8 cellular contexts compared by ENCODE assay signal in genomic region chr2:46914578-46915230, GRCh38. TPM values are rescaled to one million over a fixed set of nuclear protein-coding genes. Genes with fewer than 3 reads are reported as not detected.
DNase-seq lines count a peak whose midpoint lies in the region; ATAC-seq, FAIRE-seq and TF ChIP-seq lines count a peak whose summit lies in the region.

No MANE protein-coding gene starts in this region.

- no peaks in the 10 kb centered on the region for H3K9me1 ChIP-seq in K562 (ENCODE audit: control insufficient read depth, insufficient read depth, low read length)

- CTCF ChIA-PET in K562 (lab: Yijun Ruan, JAX; ENCODE audit: low intra/inter-chr PET ratio): no interaction called here

- H3K9me3 ChIP-seq in cardiac muscle cell (ENCODE audit: low read depth): no peaks in the 10 kb centered on the region
- no peaks in the 10 kb centered on the region for H3K9me3 ChIP-seq in K562 (replicated peaks; ENCODE audit: control insufficient read depth, insufficient read depth, low read depth, low read length)
- H3K9me3 ChIP-seq in lower lobe of right lung: no peaks in the 10 kb centered on the region
- no peaks in the 10 kb centered on the region for H3K9me3 ChIP-seq in aorta (ENCODE audit: control insufficient read depth, low read length)

- 0 out of 2 replicates have a peak overlapping the region, but pooled peaks have one; percentile 10 for H2AFZ ChIP-seq in K562 (ENCODE audit: low read depth, low read length)

- in situ Hi-C loops in K562 (cut with MboI): loop anchor here (10.0 kb wide), 1 partner anchor 410 kb away; no protein-coding TSS in a partner anchor

- H3K9ac ChIP-seq in K562 (ENCODE audit: insufficient read depth in 1 of 2, low read depth in 2 of 2, low read length in 2 of 2): peak overlapping the region; percentile 93 to 99

- TF ChIP-seq CTCF in cardiac muscle cell (IDR thresholded peaks at IDR 0.05; ENCODE audit: low read depth, low read length) (no peak), K562 (IDR thresholded peaks at IDR 0.05 in 2 of 3, conservative IDR thresholded peaks at IDR 0.05 in 1 of 3; ENCODE audit: insufficient read depth in 2 of 3, low read depth in 1 of 3, low read length in 3 of 3) (no peak), lower lobe of right lung (IDR thresholded peaks at IDR 0.05) (no peak)

- intact Hi-C loops in Right ventricle myocardium superior (cut with DNase I) (loop anchor here (5.0 kb wide), 1 partner anchor 408 kb away; no protein-coding TSS in a partner anchor), K562 (cut with micrococcal nuclease) (loop anchor here (10.0 kb wide), 1 partner anchor 410 kb away; no protein-coding TSS in a partner anchor), lower lobe of right lung (cut with DNase I) (no loop called here), aorta (cut with DNase I) (loop anchor here (2.0 to 5.0 kb wide), 3 partner anchors 53 to 408 kb away; no protein-coding TSS in a partner anchor)

- BruUV-seq in K562 (replicated peaks; lab: Mats Ljungman, UMichigan): no TSS peak

- TF ChIP-seq EP300 in K562 (IDR thresholded peaks at IDR 0.05; ENCODE audit: low read length): no peak

- peaks cover 4% of the 10 kb centered on the region for H3K36me3 ChIP-seq in cardiac muscle cell
- peaks cover 32% of the 10 kb centered on the region for H3K36me3 ChIP-seq in K562 (ENCODE audit: control insufficient read depth, insufficient read depth, low read length)
- peaks cover 23% of the 10 kb centered on the region for H3K36me3 ChIP-seq in lower lobe of right lung
- H3K36me3 ChIP-seq in aorta (ENCODE audit: control insufficient read depth in 1 of 2, insufficient read depth in 2 of 2, low read length in 1 of 2): peaks cover 0 to 1% of the 10 kb centered on the region in 2 donors

- TF ChIP-seq RAD21 in K562 (CRISPR knock-in tag; conservative IDR thresholded peaks at IDR 0.05 in 1 of 2, IDR thresholded peaks at IDR 0.05 in 1 of 2): no peak

- POLR2A ChIA-PET in K562 (lab: Yijun Ruan, JAX): interaction anchor here (1.1 to 1.5 kb wide), 2 partner anchors 15 to 31 kb away, joined by 4 to 6 read pairs; no protein-coding TSS in a partner anchor

- H3K79me2 ChIP-seq in K562 (ENCODE audit: control insufficient read depth, insufficient read depth, low read length): peaks cover 73% of the 10 kb centered on the region

- ATAC-seq in Right ventricle myocardium superior (ENCODE audit: poor library complexity) (no peak), K562 (peak; percentile 12), lower lobe of right lung (no peak), aorta (ENCODE audit: low FRiP score) (no peak), HG02938 (IDR thresholded peaks at IDR 0.05; ENCODE audit: unreplicated experiment) (no peak)

- H3K4me2 ChIP-seq in K562 (ENCODE audit: insufficient read depth, low read length): peak overlapping the region; percentile 99

- H3K4me3 ChIP-seq in cardiac muscle cell (peak overlapping the region; percentile 98), K562 (peak overlapping the region; percentile 92), lower lobe of right lung (peak overlapping the region; percentile 99), aorta (ENCODE audit: low read length in 2 of 2) (peak overlapping the region; percentile 71 to 78)

- FAIRE-seq in K562 (lab: Jason Lieb, UNC): peak; percentile 15

- peak in 1 of 2 donors; percentile 6 for DNase-seq in cardiac muscle cell (ENCODE audit: low read depth in 1 of 2, low spot score in 1 of 2)
- no peak for DNase-seq in Right ventricle myocardium superior
- DNase-seq in K562 (ENCODE audit: extremely low read depth in 1 of 4, low spot score in 3 of 4): peak; percentile 31 to 54 (median 34)
- no peak for DNase-seq in lower lobe of right lung
- DNase-seq in aorta: no peak
- DNase-seq in NK-92 treated with Interleukin-12 subunit alpha and Interleukin-12 subunit beta, amount 100 ng/mL, for 24 hours (lab: John Stamatoyannopoulos, UW): no peak
- no peak for DNase-seq in stimulated activated CD4-positive, alpha-beta T cell treated with anti-CD3 and anti-CD28 coated beads, Interleukin-12 subunit alpha, Interleukin-12 subunit beta, amount 100 ng/mL, for 4 hours

- H4K20me1 ChIP-seq in K562 (replicated peaks; ENCODE audit: control insufficient read depth, insufficient read depth, low read length): peaks cover 10% of the 10 kb centered on the region; the same call in 1 of the 2 replicates

- no peaks in the 10 kb centered on the region for H3K27me3 ChIP-seq in cardiac muscle cell
- H3K27me3 ChIP-seq in K562 (ENCODE audit: control insufficient read depth in 2 of 2, insufficient read depth in 2 of 2, low read length in 2 of 2): no peaks in the 10 kb centered on the region
- H3K27me3 ChIP-seq in lower lobe of right lung (ENCODE audit: low read depth): no peaks in the 10 kb centered on the region
- H3K27me3 ChIP-seq in aorta (ENCODE audit: control insufficient read depth in 1 of 2, insufficient read depth in 2 of 2, low read length in 1 of 2): no peaks in the 10 kb centered on the region

- under 1% methylated on average over 11 of the region's 11 CpGs for WGBS in K562 (ENCODE audit: insufficient coverage, low coverage, missing lambda C conversion rate)
- WGBS in aorta, 2 donors: 27 to 32% methylated on average over 11 of the region's 11 CpGs

- H3K4me1 ChIP-seq in cardiac muscle cell (ENCODE audit: low read depth) (peaks cover 6% of the 10 kb centered on the region), K562 (replicated peaks in 1 of 2; ENCODE audit: control insufficient read depth in 2 of 2, insufficient read depth in 2 of 2, low read length in 2 of 2) (peaks cover 24 to 35% of the 10 kb centered on the region in 2 experiments; a peak in 4 of 5 replicates), lower lobe of right lung (peaks cover 35% of the 10 kb centered on the region), aorta (ENCODE audit: control insufficient read depth in 1 of 2, insufficient read depth in 2 of 2, low read length in 2 of 2) (peaks cover 0 to 8% of the 10 kb centered on the region in 2 donors)

- H3K27ac ChIP-seq in cardiac muscle cell (peak overlapping the region; percentile 95), K562 (ENCODE audit: extremely low read depth, low read depth, low read length) (peak overlapping the region; percentile 72), lower lobe of right lung (peak overlapping the region; percentile 96), aorta (ENCODE audit: low read depth in 1 of 2, low read length in 2 of 2) (peak overlapping the region in 1 of 2 donors; percentile 97)

- TF ChIP-seq POLR2A in K562 (conservative IDR thresholded peaks at IDR 0.05): no peak

RNA-seq across cellular contexts. Expression of gene MCFD2, which starts 0.9 kb away (rescaled TPM):
- total RNA-seq in cardiac muscle cell: 59.1 and 123 TPM in 2 replicates
- 64.2 and 69.7 TPM in 2 replicates for polyA plus RNA-seq in cardiac muscle cell
- 57.1 TPM for total RNA-seq in Right ventricle myocardium superior
- total RNA-seq in K562 (2011; cell fraction: chromatin; rRNA removed; ENCODE audit: low replicate concordance): 97.6 and 157 TPM in 2 replicates
- 127 and 128 TPM in 2 replicates for total RNA-seq in K562 (2011; cell fraction: nucleolus; rRNA removed)
- total RNA-seq in K562 (2011; cell fraction: nucleoplasm; rRNA removed): 152 and 201 TPM in 2 replicates
- 78.6 and 82.9 TPM in 2 replicates for total RNA-seq in K562 (2014; rRNA removed)
- 99.4 and 117 TPM in 2 replicates for total RNA-seq in K562 (2014; rRNA removed; fragmentation: Illumina TruSeq; extraction: Trizol)
- 95.8 and 100 TPM in 2 replicates for total RNA-seq in K562 (2015; rRNA removed; fragmentation: Illumina TruSeq; extraction: Trizol)
- 115 and 125 TPM in 2 replicates for total RNA-seq in K562 (2021)
- 165 and 201 TPM in 2 replicates for polyA plus RNA-seq in K562 (2011; rRNA removed)
- 73.3 and 94.0 TPM in 2 replicates for polyA plus RNA-seq in K562 (2011; cell fraction: cytosol; rRNA removed)
- polyA plus RNA-seq in K562 (2011; cell fraction: nucleus; rRNA removed): 44.7 and 52.8 TPM in 2 replicates
- 122 and 156 TPM in 2 replicates for polyA plus RNA-seq in K562 (2012)
- polyA plus RNA-seq in K562 (2014; fragmentation: Illumina TruSeq; extraction: Trizol): 110 and 123 TPM in 2 replicates
- 100 to 1,000 TPM; 217 to 237 TPM for polyA plus RNA-seq in K562 (2014; fragmentation: Nextera tagmentation; extraction: Ambion mirVana)
- 94.0 and 99.3 TPM in 2 replicates for polyA plus RNA-seq in K562 (2014; rRNA removed)
- 227 and 238 TPM in 2 replicates for polyA minus RNA-seq in K562 (2011; rRNA and poly(A)+ RNA removed)
- polyA minus RNA-seq in K562 (2011; cell fraction: cytosol; rRNA and poly(A)+ RNA removed): 45.9 and 53.0 TPM in 2 replicates
- polyA minus RNA-seq in K562 (2011; cell fraction: nucleus; rRNA and poly(A)+ RNA removed): 34.2 and 54.3 TPM in 2 replicates
- 82.3 TPM for total RNA-seq in lower lobe of right lung
- 100 to 1,000 TPM; 122 to 165 TPM for total RNA-seq in aorta
- polyA plus RNA-seq in aorta: 10 to 100 TPM; 50.1 to 53.3 TPM

RNA-seq across cellular contexts. Expression of gene TTC7A, which starts 26.3 kb away (rescaled TPM):
- 8.2 and 12.2 TPM in 2 replicates for total RNA-seq in cardiac muscle cell
- 5.5 and 7.5 TPM in 2 replicates for polyA plus RNA-seq in cardiac muscle cell
- 9.2 TPM for total RNA-seq in Right ventricle myocardium superior
- total RNA-seq in K562 (2011; cell fraction: chromatin; rRNA removed; ENCODE audit: low replicate concordance): 30.2 and 61.4 TPM in 2 replicates
- total RNA-seq in K562 (2011; cell fraction: nucleolus; rRNA removed): 25.0 and 33.5 TPM in 2 replicates
- total RNA-seq in K562 (2011; cell fraction: nucleoplasm; rRNA removed): 22.7 and 28.2 TPM in 2 replicates
- 9.3 and 10.9 TPM in 2 replicates for total RNA-seq in K562 (2014; rRNA removed)
- total RNA-seq in K562 (2014; rRNA removed; fragmentation: Illumina TruSeq; extraction: Trizol): 4.2 and 4.8 TPM in 2 replicates
- 5.8 and 5.9 TPM in 2 replicates for total RNA-seq in K562 (2015; rRNA removed; fragmentation: Illumina TruSeq; extraction: Trizol)
- 14.5 and 15.0 TPM in 2 replicates for total RNA-seq in K562 (2021)
- 7.1 and 9.3 TPM in 2 replicates for polyA plus RNA-seq in K562 (2011; rRNA removed)
- polyA plus RNA-seq in K562 (2011; cell fraction: cytosol; rRNA removed): 5.9 and 9.1 TPM in 2 replicates
- polyA plus RNA-seq in K562 (2011; cell fraction: nucleus; rRNA removed): 26.0 and 36.1 TPM in 2 replicates
- polyA plus RNA-seq in K562 (2012): 10.1 and 12.3 TPM in 2 replicates
- polyA plus RNA-seq in K562 (2014; fragmentation: Illumina TruSeq; extraction: Trizol): 7.7 and 8.8 TPM in 2 replicates
- polyA plus RNA-seq in K562 (2014; fragmentation: Nextera tagmentation; extraction: Ambion mirVana): under 1 TPM; 0.68 to 0.70 TPM
- polyA plus RNA-seq in K562 (2014; rRNA removed): 6.8 and 7.7 TPM in 2 replicates
- polyA minus RNA-seq in K562 (2011; rRNA and poly(A)+ RNA removed): 7.8 and 7.9 TPM in 2 replicates
- 5.4 and 8.4 TPM in 2 replicates for polyA minus RNA-seq in K562 (2011; cell fraction: cytosol; rRNA and poly(A)+ RNA removed)
- 16.6 and 18.9 TPM in 2 replicates for polyA minus RNA-seq in K562 (2011; cell fraction: nucleus; rRNA and poly(A)+ RNA removed)
- total RNA-seq in lower lobe of right lung: 60.9 TPM
- total RNA-seq in aorta: 10 to 100 TPM; 29.7 to 53.2 TPM
- 10 to 100 TPM; 12.0 to 24.3 TPM for polyA plus RNA-seq in aorta

Comparison
In these comparisons a context has a peak if more than half of its experiments do, and no peak if none do; other contexts are left out.
1. DNase-seq: peak in K562 (4 of 4); none in Right ventricle myocardium superior (single experiment), lower lobe of right lung (single experiment), aorta (0 of 2), NK-92 treated with Interleukin-12 subunit alpha and Interleukin-12 subunit beta, amount 100 ng/mL, for 24 hours (single experiment) and stimulated activated CD4-positive, alpha-beta T cell treated with anti-CD3 and anti-CD28 coated beads, Interleukin-12 subunit alpha, Interleukin-12 subunit beta, amount 100 ng/mL, for 4 hours (single experiment).
2. Peak in every context shown above with its lines, with median percentiles within 50 percentile points of each other: H3K4me3 ChIP-seq.